22 cellular contexts compared by ENCODE assay signal in the genomic region with DNA sequence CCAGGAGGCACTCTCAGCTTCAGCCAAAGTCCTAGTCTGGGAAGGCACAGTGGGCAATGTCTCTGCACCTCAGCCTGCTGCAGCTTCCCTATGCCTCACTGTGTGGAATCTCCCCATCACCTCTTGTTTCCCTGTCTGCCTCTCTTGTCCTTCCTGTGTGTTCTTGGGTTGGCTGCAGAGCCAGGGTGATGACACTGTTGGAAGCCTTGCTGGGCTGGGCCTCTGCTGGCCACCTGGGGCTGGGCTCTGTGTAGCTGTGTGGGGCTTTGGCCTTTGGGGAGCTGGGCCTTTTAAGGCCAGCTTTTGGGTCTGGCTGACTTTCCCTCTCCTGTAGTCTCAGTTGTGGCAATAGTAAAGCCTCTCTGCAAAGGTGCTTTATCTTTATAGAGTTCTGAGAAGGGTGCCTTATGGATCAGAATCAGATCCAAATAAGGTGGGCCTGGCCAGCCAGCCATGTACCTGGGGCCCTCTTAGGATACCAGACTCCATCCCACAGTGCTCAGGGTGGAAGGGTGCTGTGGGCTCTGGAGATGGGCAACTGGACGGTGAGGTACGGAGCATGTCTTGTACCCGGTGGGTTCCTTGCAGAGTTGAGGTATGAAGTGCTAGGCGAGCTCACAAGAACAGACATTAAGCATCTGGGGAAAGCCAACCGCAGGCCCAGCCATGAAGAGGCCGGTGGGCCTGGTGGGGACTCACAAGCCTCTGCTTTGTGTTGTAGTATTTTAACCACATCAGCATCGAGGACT. TPM values are rescaled to one million over a fixed set of nuclear protein-coding genes. Genes with fewer than 3 reads are reported as not detected.
DNase-seq lines count a peak whose midpoint lies in the region; ATAC-seq and TF ChIP-seq lines count a peak whose summit lies in the region.
"Had no signal": no experiment of that assay in that cellular context is flagged by ENCODE, and none has a peak within 500 bp of the region (broad histone marks: within the 10 kb centered on the region; RNA-seq: fewer than 3 reads in every experiment).

No MANE protein-coding gene starts in this region.

- H3K27me3 ChIP-seq in lower lobe of right lung (ENCODE audit: low read depth) (no peaks in the 10 kb centered on the region), thyroid gland (no peaks in the 10 kb centered on the region)
- H3K27me3 ChIP-seq: ascending aorta; BLaER1 treated with 17β-estradiol and CSF1 and Interleukin-3, amounts not matched to agents 10 nM and 100 nM had no signal

- H3K4me1 Mint-ChIP-seq in activated T-helper 17 cell treated with anti-CD3 and anti-CD28 coated beads, Interleukin-2, amount 50 U/mL, for 72 hours, result peaks cover 11% of the 10 kb centered on the region
- H3K4me1 Mint-ChIP-seq in activated CD4-positive, alpha-beta memory T cell treated with anti-CD3 and anti-CD28 coated beads, Interleukin-2, amount 10 ng/mL, durations not matched to agents 7 days and 5 days, result peaks cover 14% of the 10 kb centered on the region

- WGBS in thyroid gland, 2 donors, result 88 to 97% methylated on average over 7 of the region's 7 CpGs

- POLR2A ChIA-PET in activated CD4-positive, alpha-beta memory T cell treated with anti-CD3 and anti-CD28 coated beads, Interleukin-2, amount 10 ng/mL, durations not matched to agents 7 days and 5 days (lab: Charles Lee), result interaction anchor here (0.7 to 4.4 kb wide), 3 partner anchors 11 to 103 kb away, joined by 3 to 35 read pairs (median 3); a partner anchor contains a TSS

- no peaks in the 10 kb centered on the region for H3K27me3 Mint-ChIP-seq in activated T-helper 17 cell treated with anti-CD3 and anti-CD28 coated beads, Interleukin-2, amount 50 U/mL, for 72 hours
- no peaks in the 10 kb centered on the region for H3K27me3 Mint-ChIP-seq in activated CD4-positive, alpha-beta memory T cell treated with anti-CD3 and anti-CD28 coated beads, Interleukin-2, amount 10 ng/mL, durations not matched to agents 7 days and 5 days
- H3K27me3 Mint-ChIP-seq: stimulated activated naive B cell treated with anti-CD40 and anti-IgM and Interleukin-4, amounts not matched to agents 10 μg/mL and 1 μg/mL and 100 μg/mL, for 72 hours; T-cell had no signal

- no peak for DNase-seq in activated naive CD4-positive, alpha-beta T cell treated with anti-CD3 and anti-CD28 coated beads, Interleukin-2, amount 50 U/mL, for 72 hours (ENCODE audit: low spot score in 2 of 2)
- DNase-seq in activated naive CD4-positive, alpha-beta T cell treated with Interleukin-2 at 50 U/mL for 16 hours, result no peak
- DNase-seq in lower lobe of right lung (peak; percentile 31), thyroid gland (no peak), NOMO-1 (lab: John Stamatoyannopoulos, UW; ENCODE audit: unreplicated experiment in 2 of 2) (no peak)
- no peak for DNase-seq in activated CD4-positive, alpha-beta memory T cell treated with anti-CD3 and anti-CD28 coated beads, Interleukin-2, amount 10 ng/mL, durations not matched to agents 7 days and 5 days
- DNase-seq: activated CD4-positive, alpha-beta T cell treated with anti-CD3 and anti-CD28 coated beads for 48 hours; activated effector memory CD4-positive, alpha-beta T cell treated with anti-CD3 and anti-CD28 coated beads, Interleukin-2, amount 50 U/mL, for 16 hours; Calu3; central memory CD4-positive, alpha-beta T cell; GOT3; Karpas-422; MV-4-11; NCI-H510A treated with DMSO at 0.1 percent for 48 hours; PC-9; SHP77 treated with DMSO at 0.1 percent for 48 hours; stimulated activated naive B cell treated with anti-CD40 and anti-IgM and Interleukin-4, amounts not matched to agents 10 μg/mL and 1 μg/mL and 100 μg/mL, for 72 hours; T-cell had no signal

- H3K36me3 ChIP-seq in lower lobe of right lung, result peaks cover 93% of the 10 kb centered on the region
- H3K36me3 ChIP-seq in thyroid gland, result peaks cover 53 to 61% of the 10 kb centered on the region in 2 donors

- H3K4me3 Mint-ChIP-seq in activated T-helper 17 cell treated with anti-CD3 and anti-CD28 coated beads, Interleukin-2, amount 50 U/mL, for 72 hours, result no peak overlapping the region
- no peak overlapping the region for H3K4me3 Mint-ChIP-seq in activated CD4-positive, alpha-beta memory T cell treated with anti-CD3 and anti-CD28 coated beads, Interleukin-2, amount 10 ng/mL, durations not matched to agents 7 days and 5 days
- H3K4me3 Mint-ChIP-seq: stimulated activated naive B cell treated with anti-CD40 and anti-IgM and Interleukin-4, amounts not matched to agents 10 μg/mL and 1 μg/mL and 100 μg/mL, for 72 hours; T-cell had no signal

- H3K4me1 ChIP-seq in lower lobe of right lung (no peaks in the 10 kb centered on the region), thyroid gland (peaks cover 11 to 14% of the 10 kb centered on the region in 2 donors)
- H3K4me1 ChIP-seq: ascending aorta had no signal

- no peak for ATAC-seq in activated naive CD4-positive, alpha-beta T cell treated with anti-CD3 and anti-CD28 coated beads, Interleukin-2, amount 50 U/mL, for 72 hours
- ATAC-seq in activated T-helper 17 cell treated with anti-CD3 and anti-CD28 coated beads, Interleukin-2, amount 50 U/mL, for 72 hours (replicated peaks), result no peak
- no peak for ATAC-seq in lower lobe of right lung
- ATAC-seq: stimulated activated naive B cell treated with anti-CD40 and anti-IgM and Interleukin-4, amounts not matched to agents 10 μg/mL and 1 μg/mL and 100 μg/mL, for 72 hours; T-cell had no signal

- H3K4me3 ChIP-seq in lower lobe of right lung, result no peak overlapping the region
- H3K4me3 ChIP-seq in thyroid gland (replicated peaks in 1 of 3), result no peak overlapping the region
- H3K4me3 ChIP-seq: ascending aorta; BLaER1 treated with 17β-estradiol and CSF1 and Interleukin-3, amounts not matched to agents 10 nM and 100 nM; PC-9; smooth muscle cell had no signal

- peak overlapping the region; percentile 37 to 60 for H3K27ac Mint-ChIP-seq in activated naive CD4-positive, alpha-beta T cell treated with anti-CD3 and anti-CD28 coated beads, Interleukin-2, amount 50 U/mL, for 72 hours
- peak overlapping the region; percentile 25 for H3K27ac Mint-ChIP-seq in activated T-helper 17 cell treated with anti-CD3 and anti-CD28 coated beads, Interleukin-2, amount 50 U/mL, for 72 hours
- H3K27ac Mint-ChIP-seq in activated CD4-positive, alpha-beta memory T cell treated with anti-CD3 and anti-CD28 coated beads, Interleukin-2, amount 10 ng/mL, durations not matched to agents 7 days and 5 days, result no peak overlapping the region
- H3K27ac Mint-ChIP-seq: stimulated activated naive B cell treated with anti-CD40 and anti-IgM and Interleukin-4, amounts not matched to agents 10 μg/mL and 1 μg/mL and 100 μg/mL, for 72 hours had no signal

- H3K9me3 ChIP-seq in lower lobe of right lung (no peaks in the 10 kb centered on the region), thyroid gland (no peaks in the 10 kb centered on the region)
- H3K9me3 ChIP-seq: ascending aorta; BLaER1 treated with 17β-estradiol and CSF1 and Interleukin-3, amounts not matched to agents 10 nM and 100 nM had no signal

- H3K36me3 Mint-ChIP-seq in activated naive CD4-positive, alpha-beta T cell treated with anti-CD3 and anti-CD28 coated beads, Interleukin-2, amount 50 U/mL, for 72 hours, result peaks cover 6 to 7% of the 10 kb centered on the region in 2 donors
- peaks cover 83% of the 10 kb centered on the region for H3K36me3 Mint-ChIP-seq in activated T-helper 17 cell treated with anti-CD3 and anti-CD28 coated beads, Interleukin-2, amount 50 U/mL, for 72 hours (ENCODE audit: low read depth)
- H3K36me3 Mint-ChIP-seq in activated CD4-positive, alpha-beta memory T cell treated with anti-CD3 and anti-CD28 coated beads, Interleukin-2, amount 10 ng/mL, durations not matched to agents 7 days and 5 days (ENCODE audit: low read depth), result peaks cover 42% of the 10 kb centered on the region

- CTCF ChIA-PET in activated CD4-positive, alpha-beta memory T cell treated with anti-CD3 and anti-CD28 coated beads, Interleukin-2, amount 10 ng/mL, durations not matched to agents 7 days and 5 days (lab: Charles Lee), result no interaction called here

- no peaks in the 10 kb centered on the region for H3K9me3 Mint-ChIP-seq in activated naive CD4-positive, alpha-beta T cell treated with anti-CD3 and anti-CD28 coated beads, Interleukin-2, amount 50 U/mL, for 72 hours
- no peaks in the 10 kb centered on the region for H3K9me3 Mint-ChIP-seq in activated T-helper 17 cell treated with anti-CD3 and anti-CD28 coated beads, Interleukin-2, amount 50 U/mL, for 72 hours
- no peaks in the 10 kb centered on the region for H3K9me3 Mint-ChIP-seq in activated CD4-positive, alpha-beta memory T cell treated with anti-CD3 and anti-CD28 coated beads, Interleukin-2, amount 10 ng/mL, durations not matched to agents 7 days and 5 days
- H3K9me3 Mint-ChIP-seq: stimulated activated naive B cell treated with anti-CD40 and anti-IgM and Interleukin-4, amounts not matched to agents 10 μg/mL and 1 μg/mL and 100 μg/mL, for 72 hours; T-cell had no signal

- no peak for TF ChIP-seq POLR2A in thyroid gland (IDR thresholded peaks at IDR 0.05)

- intact Hi-C loops in lower lobe of right lung (cut with DNase I), result no loop called here
- intact Hi-C loops in thyroid gland (cut with DNase I), result no loop called here

- H3K27ac ChIP-seq in lower lobe of right lung (no peak overlapping the region), thyroid gland (peak overlapping the region in 2 of 3 donors; percentile 15 to 17)
- H3K27ac ChIP-seq: ascending aorta; BLaER1 treated with 17β-estradiol and CSF1 and Interleukin-3, amounts not matched to agents 10 nM and 100 nM; PC-9 had no signal

- TF ChIP-seq CTCF in lower lobe of right lung (IDR thresholded peaks at IDR 0.05) (no peak), thyroid gland (IDR thresholded peaks at IDR 0.05) (no peak)

RNA-seq across cellular contexts. Expression of a gene that starts 10.3 kb away (rescaled TPM):
- 100 to 1,000 TPM; 295 to 349 TPM for total RNA-seq in activated naive CD4-positive, alpha-beta T cell treated with anti-CD3 and anti-CD28 coated beads, Interleukin-2, amount 50 U/mL, for 72 hours
- total RNA-seq in activated T-helper 17 cell treated with anti-CD3 and anti-CD28 coated beads, Interleukin-2, amount 50 U/mL, for 72 hours, result 100 to 1,000 TPM; 187 to 421 TPM
- total RNA-seq in lower lobe of right lung (58.3 TPM), thyroid gland (100 to 1,000 TPM; 125 to 232 (median 173) TPM)
- 100 to 1,000 TPM; 176 to 181 TPM for total RNA-seq in activated CD4-positive, alpha-beta memory T cell treated with anti-CD3 and anti-CD28 coated beads, Interleukin-2, amount 10 ng/mL, durations not matched to agents 7 days and 5 days

RNA-seq across cellular contexts. Expression of a gene that starts 11.4 kb away (rescaled TPM):
- 10 to 100 TPM; 79.9 to 93.9 TPM for total RNA-seq in activated naive CD4-positive, alpha-beta T cell treated with anti-CD3 and anti-CD28 coated beads, Interleukin-2, amount 50 U/mL, for 72 hours
- 100 to 1,000 TPM in 1 of 2 donors, 10 to 100 TPM in 1; 71.7 to 110 TPM for total RNA-seq in activated T-helper 17 cell treated with anti-CD3 and anti-CD28 coated beads, Interleukin-2, amount 50 U/mL, for 72 hours
- total RNA-seq in lower lobe of right lung (70.4 TPM), thyroid gland (10 to 100 TPM; 36.9 to 65.5 (median 53.3) TPM)
- 10 to 100 TPM; 71.8 to 75.2 TPM for total RNA-seq in activated CD4-positive, alpha-beta memory T cell treated with anti-CD3 and anti-CD28 coated beads, Interleukin-2, amount 10 ng/mL, durations not matched to agents 7 days and 5 days

RNA-seq across cellular contexts. Expression of a gene that starts 25.6 kb away (rescaled TPM):
- 10 to 100 TPM; 37.0 to 66.7 TPM for total RNA-seq in activated naive CD4-positive, alpha-beta T cell treated with anti-CD3 and anti-CD28 coated beads, Interleukin-2, amount 50 U/mL, for 72 hours
- total RNA-seq in activated T-helper 17 cell treated with anti-CD3 and anti-CD28 coated beads, Interleukin-2, amount 50 U/mL, for 72 hours, result 10 to 100 TPM; 42.8 to 43.2 TPM
- total RNA-seq in lower lobe of right lung, result 29.5 TPM
- total RNA-seq in thyroid gland, result 10 to 100 TPM; 28.9 to 48.8 (median 31.5) TPM
- 10 to 100 TPM; 40.4 to 41.1 TPM for total RNA-seq in activated CD4-positive, alpha-beta memory T cell treated with anti-CD3 and anti-CD28 coated beads, Interleukin-2, amount 10 ng/mL, durations not matched to agents 7 days and 5 days

RNA-seq across cellular contexts. Expression of a gene that starts 26.0 kb away (rescaled TPM):
- total RNA-seq in activated naive CD4-positive, alpha-beta T cell treated with anti-CD3 and anti-CD28 coated beads, Interleukin-2, amount 50 U/mL, for 72 hours, result 10 to 100 TPM; 17.6 to 55.4 TPM
- 10 to 100 TPM; 23.4 to 59.7 TPM for total RNA-seq in activated T-helper 17 cell treated with anti-CD3 and anti-CD28 coated beads, Interleukin-2, amount 50 U/mL, for 72 hours
- total RNA-seq in lower lobe of right lung (77.2 TPM), thyroid gland (10 to 100 TPM; 13.4 to 22.4 (median 18.9) TPM)
- total RNA-seq in activated CD4-positive, alpha-beta memory T cell treated with anti-CD3 and anti-CD28 coated beads, Interleukin-2, amount 10 ng/mL, durations not matched to agents 7 days and 5 days, result 10 to 100 TPM; 44.2 to 48.3 TPM

RNA-seq across cellular contexts. Expression of a gene that starts 45.2 kb away (rescaled TPM):
- total RNA-seq in activated naive CD4-positive, alpha-beta T cell treated with anti-CD3 and anti-CD28 coated beads, Interleukin-2, amount 50 U/mL, for 72 hours, result not detected
- total RNA-seq in activated T-helper 17 cell treated with anti-CD3 and anti-CD28 coated beads, Interleukin-2, amount 50 U/mL, for 72 hours, result under 1 TPM; 0.32 to 0.77 TPM
- total RNA-seq in lower lobe of right lung (0.77 TPM), thyroid gland (1 to 10 TPM in 1 of 4 donors, under 1 TPM in 1, not detected in 2; 0.39 to 2.1 TPM)
- under 1 TPM; 0.33 to 0.76 TPM for total RNA-seq in activated CD4-positive, alpha-beta memory T cell treated with anti-CD3 and anti-CD28 coated beads, Interleukin-2, amount 10 ng/mL, durations not matched to agents 7 days and 5 days
- total RNA-seq: ascending aorta, Calu3, PC-9, smooth muscle cell had no signal
